In the genomic region with DNA sequence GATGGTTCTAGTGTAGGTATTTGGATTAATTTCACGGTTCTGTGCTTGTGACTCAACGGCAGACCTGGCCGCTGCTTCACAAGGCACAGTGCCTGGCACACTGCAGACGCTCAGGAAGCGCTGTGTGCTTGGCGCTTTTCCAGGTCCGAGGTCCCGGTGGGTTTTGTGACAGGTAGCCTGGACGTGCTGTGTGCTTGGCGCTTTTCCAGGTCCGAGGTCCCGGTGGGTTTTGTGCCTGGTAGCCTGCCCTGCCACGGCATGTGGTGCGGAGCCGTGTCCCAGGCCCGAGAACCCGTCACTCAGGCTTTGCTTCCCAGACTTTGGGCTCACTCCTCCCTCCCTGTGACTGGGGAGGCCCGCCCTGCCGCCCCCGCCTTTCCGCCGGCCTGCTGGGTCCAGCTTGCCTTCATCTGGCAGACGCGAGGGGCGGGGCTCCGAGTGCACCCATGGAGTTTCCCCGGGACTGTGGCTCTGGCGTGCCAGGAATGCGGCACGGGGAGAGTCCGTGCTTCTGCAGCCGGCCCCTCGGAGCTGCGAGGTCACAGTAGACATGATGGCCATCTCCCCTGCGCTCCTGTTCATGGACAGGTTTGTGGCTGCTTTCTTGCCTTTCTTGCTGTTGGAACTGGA, we compare ENCODE assay signal across 10 cellular contexts. TPM values are rescaled to one million over a fixed set of nuclear protein-coding genes. Genes with fewer than 3 reads are reported as not detected.
DNase-seq lines count a peak whose midpoint lies in the region; ATAC-seq and TF ChIP-seq lines count a peak whose summit lies in the region.
"Had no signal": no experiment of that assay in that cellular context is flagged by ENCODE, and none has a peak within 500 bp of the region (broad histone marks: within the 10 kb centered on the region; RNA-seq: fewer than 3 reads in every experiment).

No MANE protein-coding gene starts in this region.

- peak overlapping the region; percentile 52; the same call in 1 of the 2 replicates for H3K27ac ChIP-seq in Panc1 (ENCODE audit: low read length)

- no peak overlapping the region for H3K4me3 Mint-ChIP-seq in nephron progenitor cell

- H3K9me3 Mint-ChIP-seq in nephron progenitor cell = peaks cover 9% of the 10 kb centered on the region

- no peaks in the 10 kb centered on the region for H3K9me3 ChIP-seq in Panc1 (ENCODE audit: control insufficient read depth, insufficient read depth, low read depth, low read length)

- peaks cover 49% of the 10 kb centered on the region for H3K4me1 Mint-ChIP-seq in nephron progenitor cell

- POLR2A ChIA-PET in Panc1 (lab: Charles Lee) = interaction anchor here (0.6 kb wide), 1 partner anchor 44 kb away, joined by 4 read pairs; no protein-coding TSS in a partner anchor

- peak overlapping the region; percentile 20 for H3K27ac Mint-ChIP-seq in nephron progenitor cell

- peaks cover 12% of the 10 kb centered on the region for H3K4me1 ChIP-seq in Panc1 (ENCODE audit: control insufficient read depth, insufficient read depth, low read length)

- intact Hi-C loops in Panc1 (cut with micrococcal nuclease; ENCODE audit: unreplicated experiment) = no loop called here

- H3K27me3 ChIP-seq in Panc1 (ENCODE audit: control insufficient read depth, insufficient read depth, low read length) = no peaks in the 10 kb centered on the region

- H3K36me3 Mint-ChIP-seq in nephron progenitor cell (ENCODE audit: low read depth) = peaks cover 7% of the 10 kb centered on the region

- peak; percentile 89 for ATAC-seq in Panc1

- peaks cover 14% of the 10 kb centered on the region for H3K27me3 Mint-ChIP-seq in nephron progenitor cell (ENCODE audit: low read depth, poor library complexity)

- no peaks in the 10 kb centered on the region for H3K36me3 ChIP-seq in Panc1 (ENCODE audit: control insufficient read depth, insufficient read depth, low read length)

- CTCF ChIA-PET in Panc1 (lab: Charles Lee) = no interaction called here

- DNase-seq in ACHN = peak; percentile 63
- no peak for DNase-seq in Panc1 (ENCODE audit: low read depth, low spot score)
- peak; percentile 81 for DNase-seq in fibroblast of mammary gland (ENCODE audit: low read depth)
- DNase-seq in nephron progenitor cell = peak; percentile 74
- no peak for DNase-seq in stimulated activated CD4-positive, alpha-beta T cell treated with anti-CD3 and anti-CD28 coated beads, Interleukin-12 subunit alpha, Interleukin-12 subunit beta, amount 100 ng/mL, for 4 hours
- DNase-seq in HuH-7 (ENCODE audit: low spot score) = no peak
- no peak for DNase-seq in NCI-H2196 treated with DMSO at 0.1 percent for 48 hours (lab: John Stamatoyannopoulos, UW; ENCODE audit: unreplicated experiment)
- no peak for DNase-seq in stimulated activated CD4-positive, alpha-beta T cell treated with anti-CD3 and anti-CD28 coated beads, Interleukin-1b, Interleukin-23, amount 100 ng/mL, for 48 hours
- DNase-seq: GOT3, NCI-H510A treated with DMSO at 0.1 percent for 48 hours had no signal

- BruUV-seq in Panc1 (replicated peaks; lab: Mats Ljungman, UMichigan) = no TSS peak

- in situ Hi-C loops in ACHN (cut with HindIII; ENCODE audit: low pct_ligation_motif_present, low pct_unique_long_range_greater_than_20kb, low sequenced_read_pairs) = no loop called here
- in situ Hi-C loops in Panc1 (cut with HindIII; ENCODE audit: low pct_unique_long_range_greater_than_20kb, low sequenced_read_pairs) = no loop called here

- peak overlapping the region; percentile 22 to 43 for H3K4me3 ChIP-seq in Panc1 (ENCODE audit: low read depth in 2 of 2, low read length in 2 of 2)
- H3K4me3 ChIP-seq in fibroblast of mammary gland (ENCODE audit: control insufficient read depth, low read depth, low read length) = peak overlapping the region; percentile 49

- TF ChIP-seq CTCF in Panc1 (IDR thresholded peaks at IDR 0.05) (no peak), fibroblast of mammary gland (conservative IDR thresholded peaks at IDR 0.05; ENCODE audit: control insufficient read depth, insufficient read depth, low read depth, low read length) (no peak), nephron progenitor cell (IDR thresholded peaks at IDR 0.05) (no peak)

RNA-seq across cellular contexts. Expression of gene TBC1D14, which starts 44.2 kb away (rescaled TPM):
- total RNA-seq in Panc1 (2021; ENCODE audit: unreplicated experiment) = 36.3 TPM
- 35.0 TPM for polyA plus RNA-seq in Panc1 (2012; ENCODE audit: insufficient read length)

Comparison
In these comparisons a context has a peak if more than half of its experiments do, and no peak if none do; other contexts are left out.
1. DNase-seq: peak in ACHN (single experiment), fibroblast of mammary gland (single experiment) and nephron progenitor cell (single experiment); none in Panc1 (single experiment), stimulated activated CD4-positive, alpha-beta T cell treated with anti-CD3 and anti-CD28 coated beads, Interleukin-12 subunit alpha, Interleukin-12 subunit beta, amount 100 ng/mL, for 4 hours (single experiment), HuH-7 (single experiment), NCI-H2196 treated with DMSO at 0.1 percent for 48 hours (single experiment) and stimulated activated CD4-positive, alpha-beta T cell treated with anti-CD3 and anti-CD28 coated beads, Interleukin-1b, Interleukin-23, amount 100 ng/mL, for 48 hours (single experiment).